ENCODE assay signal across 9 cellular contexts in the genomic region with DNA sequence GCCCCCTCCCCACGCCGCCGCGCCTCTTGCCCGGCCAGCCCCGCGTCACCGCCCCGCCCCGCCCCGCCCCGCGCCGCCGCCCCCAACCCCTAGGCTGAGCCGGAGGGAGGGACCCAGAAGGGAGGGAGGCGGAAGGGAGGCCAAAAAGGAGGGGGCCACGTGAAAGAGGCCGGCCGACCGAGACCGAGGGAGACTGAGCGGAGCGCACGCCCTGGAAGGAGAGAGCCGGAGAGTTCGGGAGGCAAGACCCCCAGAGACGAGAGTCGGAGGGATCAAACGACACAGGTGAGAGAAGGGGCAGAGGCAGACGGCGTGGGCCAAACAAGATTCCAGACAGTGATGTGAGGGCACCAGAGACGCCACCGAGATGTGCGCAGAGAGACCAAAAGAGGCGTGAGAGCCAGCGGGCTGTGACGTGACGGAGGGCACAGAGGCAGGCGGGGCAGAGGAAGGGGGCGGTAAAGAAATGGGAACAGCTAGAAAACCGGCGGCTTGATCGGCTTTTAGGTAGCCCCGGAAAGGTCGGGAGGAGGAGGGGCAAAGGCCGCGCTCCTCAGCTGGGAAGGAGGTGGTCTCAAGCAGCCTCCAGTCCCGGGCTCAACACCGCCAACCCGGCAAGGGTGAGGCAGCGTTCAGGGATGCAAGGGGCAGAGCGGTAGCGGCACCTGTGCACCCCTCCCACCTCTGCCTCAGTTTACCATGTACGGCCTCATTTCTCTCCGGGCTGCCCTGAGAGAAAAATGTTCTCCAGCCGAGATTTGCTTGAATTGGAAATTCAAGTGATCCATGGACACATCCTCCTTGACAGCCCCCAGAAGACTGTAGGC. TPM values are rescaled to one million over a fixed set of nuclear protein-coding genes. Genes with fewer than 3 reads are reported as not detected.
DNase-seq lines count a peak whose midpoint lies in the region; ATAC-seq and TF ChIP-seq lines count a peak whose summit lies in the region.
"Had no signal": no experiment of that assay in that cellular context is flagged by ENCODE, and none has a peak within 500 bp of the region (broad histone marks: within the 10 kb centered on the region; RNA-seq: fewer than 3 reads in every experiment).

No MANE protein-coding gene starts in this region.

- no peaks in the 10 kb centered on the region for H3K4me1 ChIP-seq in HEK293 (ENCODE audit: control insufficient read depth, insufficient read depth, low read length)

- POLR2A ChIA-PET in HEK293 (lab: Yijun Ruan, JAX) = no interaction called here

- H3K4me3 ChIP-seq in HEK293 (ENCODE audit: low read depth, low read length) = peak overlapping the region; percentile 36
- H3K4me3 ChIP-seq in skeletal muscle cell (ENCODE audit: low read depth, low read length) = peak overlapping the region; percentile 30
- H3K4me3 ChIP-seq in dorsolateral prefrontal cortex = peak overlapping the region in 18 of 59 donors; percentile 5 to 57 (median 30)

- no peaks in the 10 kb centered on the region for H3K36me3 Mint-ChIP-seq in effector memory CD8-positive, alpha-beta T cell (ENCODE audit: insufficient read depth)

- H3K36me3 ChIP-seq in HEK293 (ENCODE audit: control insufficient read depth in 2 of 2, insufficient read depth in 1 of 2, low read length in 2 of 2) = peaks cover 0 to 16% of the 10 kb centered on the region in 2 experiments; a peak in 1 of 3 replicates

- TF ChIP-seq CTCF in HEK293 (tag by site-specific recombination; IDR thresholded peaks at IDR 0.05) (no peak), dorsolateral prefrontal cortex (IDR thresholded peaks at IDR 0.05 in 54 of 56, conservative IDR thresholded peaks at IDR 0.05 in 2 of 56; ENCODE audit: low read depth in 1 of 56, partially characterized antibody in 56 of 56) (no peak)

- peaks cover 74 to 94% of the 10 kb centered on the region in 2 donors for H3K27me3 Mint-ChIP-seq in effector memory CD8-positive, alpha-beta T cell

- peaks cover 25 to 44% of the 10 kb centered on the region in 2 donors for H3K4me1 Mint-ChIP-seq in effector memory CD8-positive, alpha-beta T cell (ENCODE audit: low read depth in 2 of 2)

- ATAC-seq in effector memory CD8-positive, alpha-beta T cell (replicated peaks) = peak; percentile 54
- ATAC-seq in GM21619 (IDR thresholded peaks at IDR 0.05; ENCODE audit: unreplicated experiment) = no peak
- ATAC-seq in GM21390 (IDR thresholded peaks at IDR 0.05; ENCODE audit: unreplicated experiment) = no peak
- no peak for ATAC-seq in HG03025 (IDR thresholded peaks at IDR 0.05; ENCODE audit: low FRiP score, unreplicated experiment)

- H3K9me3 Mint-ChIP-seq in effector memory CD8-positive, alpha-beta T cell = no peaks in the 10 kb centered on the region

- peak overlapping the region; percentile 35 to 53 for H3K4me3 Mint-ChIP-seq in effector memory CD8-positive, alpha-beta T cell

- no peak overlapping the region; the same call in 1 of the 2 replicates for H3K27ac ChIP-seq in HEK293 (ENCODE audit: extremely low read depth, low read depth, low read length)
- H3K27ac ChIP-seq in dorsolateral prefrontal cortex = no peak overlapping the region
- H3K27ac ChIP-seq: HL-60 had no signal

- no peaks in the 10 kb centered on the region for H3K9me3 ChIP-seq in HEK293 (ENCODE audit: control insufficient read depth, insufficient read depth, low read depth, low read length)

- H3K27me3 ChIP-seq in dorsolateral prefrontal cortex = peaks cover 17 to 97% (median 95%) of the 10 kb centered on the region in 45 donors

- CTCF ChIA-PET in HEK293 (lab: Yijun Ruan, JAX) = interaction anchor here (0.5 to 0.7 kb wide), 3 partner anchors 117 to 652 kb away, joined by 3 to 6 read pairs (median 3); no protein-coding TSS in a partner anchor

- intact Hi-C loops in dorsolateral prefrontal cortex (cut with DNase I) = no loop called here

- DNase-seq in NCI-H748 treated with DMSO at 0.1 percent for 48 hours (lab: John Stamatoyannopoulos, UW) (peak; percentile 94), skeletal muscle cell (ENCODE audit: low read depth) (no peak), dorsolateral prefrontal cortex (no peak)
- no peak for DNase-seq in effector memory CD8-positive, alpha-beta T cell

- H3K27ac Mint-ChIP-seq in effector memory CD8-positive, alpha-beta T cell = no peak overlapping the region

TF ChIP-seq in HEK293, 187 proteins besides CTCF, POLR2A, EP300 and RAD21 (continues in another document):
- no peak for TF ChIP-seq ZNF211 (tag by site-specific recombination; IDR thresholded peaks at IDR 0.05; ENCODE audit: low read depth)
- TF ChIP-seq ZNF169 (tag by site-specific recombination; IDR thresholded peaks at IDR 0.05) = no peak
- no peak for TF ChIP-seq ZFP69B (tag by site-specific recombination; IDR thresholded peaks at IDR 0.05)
- TF ChIP-seq ZFP41 (tag by site-specific recombination; IDR thresholded peaks at IDR 0.05; ENCODE audit: borderline replicate concordance) = no peak
- TF ChIP-seq ZNF391 (tag by site-specific recombination; IDR thresholded peaks at IDR 0.05; ENCODE audit: borderline replicate concordance, low read depth) = no peak
- no peak for TF ChIP-seq ZNF510 (tag by site-specific recombination; IDR thresholded peaks at IDR 0.05; ENCODE audit: insufficient replicate concordance)
- no peak for TF ChIP-seq ZNF433 (tag by site-specific recombination; IDR thresholded peaks at IDR 0.05; ENCODE audit: low read depth)
- TF ChIP-seq MZF1 (tag by site-specific recombination; IDR thresholded peaks at IDR 0.05; ENCODE audit: borderline replicate concordance) = no peak
- no peak for TF ChIP-seq ZNF624 (tag by site-specific recombination; IDR thresholded peaks at IDR 0.05)
- TF ChIP-seq ZIC2 (tag by site-specific recombination; IDR thresholded peaks at IDR 0.05) = no peak
- no peak for TF ChIP-seq HOXA7 (CRISPR knock-in tag; IDR thresholded peaks at IDR 0.05; ENCODE audit: borderline replicate concordance)
- no peak for TF ChIP-seq SCRT2 (tag by site-specific recombination; IDR thresholded peaks at IDR 0.05)
- TF ChIP-seq ZFP37 (tag by site-specific recombination; IDR thresholded peaks at IDR 0.05) = no peak
- TF ChIP-seq ZBTB21 (tag by site-specific recombination; IDR thresholded peaks at IDR 0.05) = no peak
- TF ChIP-seq ZBTB17 (tag by site-specific recombination; IDR thresholded peaks at IDR 0.05) = peak; percentile 86
- TF ChIP-seq ZNF571 (tag by site-specific recombination; IDR thresholded peaks at IDR 0.05) = no peak
- 0 out of 2 replicates have a peak, but pooled peaks have one; percentile 21 for TF ChIP-seq ZBTB20 (tag by site-specific recombination; IDR thresholded peaks at IDR 0.05)
- TF ChIP-seq, protein P1, sequence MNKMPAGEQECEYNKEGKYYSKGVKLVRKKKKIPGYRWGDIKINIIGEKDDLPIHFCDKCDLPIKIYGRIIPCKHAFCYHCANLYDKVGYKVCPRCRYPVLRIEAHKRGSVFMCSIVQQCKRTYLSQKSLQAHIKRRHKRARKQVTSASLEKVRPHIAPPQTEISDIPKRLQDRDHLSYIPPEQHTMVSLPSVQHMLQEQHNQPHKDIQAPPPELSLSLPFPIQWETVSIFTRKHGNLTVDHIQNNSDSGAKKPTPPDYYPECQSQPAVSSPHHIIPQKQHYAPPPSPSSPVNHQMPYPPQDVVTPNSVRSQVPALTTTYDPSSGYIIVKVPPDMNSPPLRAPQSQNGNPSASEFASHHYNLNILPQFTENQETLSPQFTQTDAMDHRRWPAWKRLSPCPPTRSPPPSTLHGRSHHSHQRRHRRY (tag by site-specific recombination; IDR thresholded peaks at IDR 0.05) = no peak
- no peak for TF ChIP-seq ZNF707 (tag by site-specific recombination; IDR thresholded peaks at IDR 0.05)
- no peak for TF ChIP-seq HOXC10 (CRISPR knock-in tag; IDR thresholded peaks at IDR 0.05)
- no peak for TF ChIP-seq SP7 (tag by site-specific recombination; IDR thresholded peaks at IDR 0.05)
- TF ChIP-seq ZSCAN23 (tag by site-specific recombination; IDR thresholded peaks at IDR 0.05) = no peak
- no peak for TF ChIP-seq ZNF621 (tag by site-specific recombination; IDR thresholded peaks at IDR 0.05)
- TF ChIP-seq ZNF830 (tag by site-specific recombination; IDR thresholded peaks at IDR 0.05; ENCODE audit: low read depth) = no peak
- TF ChIP-seq, protein P2, sequence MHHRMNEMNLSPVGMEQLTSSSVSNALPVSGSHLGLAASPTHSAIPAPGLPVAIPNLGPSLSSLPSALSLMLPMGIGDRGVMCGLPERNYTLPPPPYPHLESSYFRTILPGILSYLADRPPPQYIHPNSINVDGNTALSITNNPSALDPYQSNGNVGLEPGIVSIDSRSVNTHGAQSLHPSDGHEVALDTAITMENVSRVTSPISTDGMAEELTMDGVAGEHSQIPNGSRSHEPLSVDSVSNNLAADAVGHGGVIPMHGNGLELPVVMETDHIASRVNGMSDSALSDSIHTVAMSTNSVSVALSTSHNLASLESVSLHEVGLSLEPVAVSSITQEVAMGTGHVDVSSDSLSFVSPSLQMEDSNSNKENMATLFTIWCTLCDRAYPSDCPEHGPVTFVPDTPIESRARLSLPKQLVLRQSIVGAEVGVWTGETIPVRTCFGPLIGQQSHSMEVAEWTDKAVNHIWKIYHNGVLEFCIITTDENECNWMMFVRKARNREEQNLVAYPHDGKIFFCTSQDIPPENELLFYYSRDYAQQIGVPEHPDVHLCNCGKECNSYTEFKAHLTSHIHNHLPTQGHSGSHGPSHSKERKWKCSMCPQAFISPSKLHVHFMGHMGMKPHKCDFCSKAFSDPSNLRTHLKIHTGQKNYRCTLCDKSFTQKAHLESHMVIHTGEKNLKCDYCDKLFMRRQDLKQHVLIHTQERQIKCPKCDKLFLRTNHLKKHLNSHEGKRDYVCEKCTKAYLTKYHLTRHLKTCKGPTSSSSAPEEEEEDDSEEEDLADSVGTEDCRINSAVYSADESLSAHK (tag by site-specific recombination; IDR thresholded peaks at IDR 0.05) = no peak
- TF ChIP-seq BCL11B (tag by site-specific recombination; IDR thresholded peaks at IDR 0.05; ENCODE audit: low read depth) = no peak
- 0 out of 2 replicates have a peak, but pooled peaks have one; percentile 23 for TF ChIP-seq ZNF366 (tag by site-specific recombination; conservative IDR thresholded peaks at IDR 0.05)
- TF ChIP-seq ZNF658 (tag by site-specific recombination; IDR thresholded peaks at IDR 0.05) = no peak
- no peak for TF ChIP-seq ZFP3 (tag by site-specific recombination; IDR thresholded peaks at IDR 0.05; ENCODE audit: low read depth)
- no peak for TF ChIP-seq ZNF600 (tag by site-specific recombination; IDR thresholded peaks at IDR 0.05)
- TF ChIP-seq ZNF302 (tag by site-specific recombination; IDR thresholded peaks at IDR 0.05; ENCODE audit: low read depth) = no peak
- TF ChIP-seq ZNF785 (tag by site-specific recombination; IDR thresholded peaks at IDR 0.05) = no peak
- TF ChIP-seq ZNF664 (tag by site-specific recombination; IDR thresholded peaks at IDR 0.05) = no peak
- TF ChIP-seq ZNF292 (tag by site-specific recombination; IDR thresholded peaks at IDR 0.05; ENCODE audit: borderline replicate concordance, low read depth) = no peak

RNA-seq across cellular contexts. Expression of a gene that starts 0.4 kb away (rescaled TPM):
- total RNA-seq in dorsolateral prefrontal cortex = under 1 TPM in 3 of 120 experiments, not detected in 117; 0.34 to 0.40 (median 0.35) TPM
